Comparison of ENCODE assay signal across 14 cellular contexts in the genomic region with DNA sequence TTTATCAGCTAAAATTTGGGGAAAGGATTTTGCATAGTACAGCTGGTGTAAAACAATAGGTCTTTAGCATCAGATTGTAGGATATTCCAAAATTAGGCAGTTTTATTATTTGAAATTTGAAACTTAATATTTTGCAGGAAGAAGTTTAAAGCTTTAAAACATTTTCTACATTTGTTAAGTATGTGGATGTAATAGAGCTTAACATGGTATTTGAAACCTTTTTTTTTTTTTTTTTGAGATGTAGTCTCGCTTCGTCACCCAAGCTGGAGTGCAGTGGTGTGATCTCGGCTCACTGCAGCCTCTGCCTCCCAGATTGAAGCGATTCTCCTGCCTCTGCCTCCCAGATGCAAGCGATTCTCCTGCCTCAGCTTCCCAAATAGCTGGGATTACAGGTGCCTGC. TPM values are rescaled to one million over a fixed set of nuclear protein-coding genes. Genes with fewer than 3 reads are reported as not detected.
DNase-seq lines count a peak whose midpoint lies in the region; ATAC-seq and TF ChIP-seq lines count a peak whose summit lies in the region.
"Had no signal": no experiment of that assay in that cellular context is flagged by ENCODE, and none has a peak within 500 bp of the region (broad histone marks: within the 10 kb centered on the region; RNA-seq: fewer than 3 reads in every experiment).

No MANE protein-coding gene starts in this region.

- H3K9ac ChIP-seq in Karpas-422 (ENCODE audit: low read length) (peak overlapping the region; percentile 91), endocrine pancreas (ENCODE audit: control insufficient read depth, insufficient read depth, low read length) (no peak overlapping the region)

- H3K9me2 ChIP-seq in Karpas-422 (replicated peaks; ENCODE audit: insufficient read depth, low read length): no peaks in the 10 kb centered on the region

- H3K79me2 ChIP-seq in Karpas-422 (ENCODE audit: low read length): peaks cover 75% of the 10 kb centered on the region

- H3K36me3 ChIP-seq in CD4-positive, CD25-positive, alpha-beta regulatory T cell (ENCODE audit: control insufficient read depth, insufficient read depth, low read length): no peaks in the 10 kb centered on the region
- H3K36me3 ChIP-seq in Karpas-422 (ENCODE audit: insufficient read depth, low read length): no peaks in the 10 kb centered on the region
- H3K36me3 ChIP-seq in endocrine pancreas (ENCODE audit: control insufficient read depth, insufficient read depth, low read length): no peaks in the 10 kb centered on the region

- no peak overlapping the region for H2AFZ ChIP-seq in Karpas-422 (ENCODE audit: low read length)

- H3K36me3 Mint-ChIP-seq in CD4-positive, CD25-positive, alpha-beta regulatory T cell: peaks cover 8% of the 10 kb centered on the region
- H3K36me3 Mint-ChIP-seq in osteocyte (ENCODE audit: unreplicated experiment): no peaks in the 10 kb centered on the region

- H3K4me3 Mint-ChIP-seq in CD4-positive, CD25-positive, alpha-beta regulatory T cell: peak overlapping the region in 2 of 4 donors; percentile 65 to 77
- H3K4me3 Mint-ChIP-seq in osteocyte (ENCODE audit: unreplicated experiment): peak overlapping the region; percentile 14

- peaks cover 10 to 32% (median 18%) of the 10 kb centered on the region in 4 donors for H3K4me1 Mint-ChIP-seq in CD4-positive, CD25-positive, alpha-beta regulatory T cell
- peaks cover 15% of the 10 kb centered on the region for H3K4me1 Mint-ChIP-seq in osteocyte (ENCODE audit: unreplicated experiment)

- no peak for ATAC-seq in CD4-positive, CD25-positive, alpha-beta regulatory T cell (ENCODE audit: low read depth in 2 of 2)
- ATAC-seq in GM18517 (IDR thresholded peaks at IDR 0.05; ENCODE audit: unreplicated experiment): no peak
- ATAC-seq: stimulated activated naive CD8-positive, alpha-beta T cell treated with anti-CD3 and anti-CD28 coated beads, Interleukin-15, amount 100 ng/mL, for 72 hours had no signal

- TF ChIP-seq CTCF in osteocyte (IDR thresholded peaks at IDR 0.05): no peak

- H3K27ac ChIP-seq in CD4-positive, CD25-positive, alpha-beta regulatory T cell (ENCODE audit: insufficient read depth, low read length, poor library complexity, severe bottlenecking): no peak overlapping the region
- H3K27ac ChIP-seq in Karpas-422 (ENCODE audit: low read length): peak overlapping the region; percentile 87

- no peaks in the 10 kb centered on the region for H3K9me3 Mint-ChIP-seq in CD4-positive, CD25-positive, alpha-beta regulatory T cell
- no peaks in the 10 kb centered on the region for H3K9me3 Mint-ChIP-seq in osteocyte (ENCODE audit: unreplicated experiment)
- H3K9me3 Mint-ChIP-seq: stimulated activated naive CD8-positive, alpha-beta T cell treated with anti-CD3 and anti-CD28 coated beads, Interleukin-15, amount 100 ng/mL, for 72 hours had no signal

- H3K4me2 ChIP-seq in Karpas-422 (ENCODE audit: low read depth, low read length, poor library complexity, severe bottlenecking): peak overlapping the region; percentile 93

- peaks cover 39% of the 10 kb centered on the region for H3K4me1 ChIP-seq in CD4-positive, CD25-positive, alpha-beta regulatory T cell (ENCODE audit: control insufficient read depth, insufficient read depth, low read length, poor library complexity, severe bottlenecking)
- peaks cover 43% of the 10 kb centered on the region for H3K4me1 ChIP-seq in Karpas-422 (ENCODE audit: low read length)
- peaks cover 5% of the 10 kb centered on the region for H3K4me1 ChIP-seq in endocrine pancreas (ENCODE audit: control insufficient read depth, insufficient read depth, low read length)

- no peaks in the 10 kb centered on the region for H3K27me3 ChIP-seq in CD4-positive, CD25-positive, alpha-beta regulatory T cell (ENCODE audit: control insufficient read depth, insufficient read depth, low read length)
- H3K27me3 ChIP-seq in Karpas-422 (ENCODE audit: low read length) (no peaks in the 10 kb centered on the region), endocrine pancreas (ENCODE audit: control insufficient read depth, insufficient read depth, low read length) (no peaks in the 10 kb centered on the region)

- no peak for DNase-seq in CD4-positive, CD25-positive, alpha-beta regulatory T cell
- DNase-seq in Karpas-422 (peak; percentile 65), osteocyte (ENCODE audit: extremely low spot score, unreplicated experiment) (no peak), SHP77 treated with DMSO at 0.1 percent for 48 hours (lab: John Stamatoyannopoulos, UW) (no peak), medulla oblongata (ENCODE audit: extremely low spot score) (no peak), ureter (ENCODE audit: low spot score) (no peak)
- DNase-seq: Calu3; caudate nucleus; glutamatergic neuron; midbrain; NCI-H774; stimulated activated naive CD8-positive, alpha-beta T cell treated with anti-CD3 and anti-CD28 coated beads, Interleukin-15, amount 100 ng/mL, for 72 hours had no signal

- no peak overlapping the region for H3K27ac Mint-ChIP-seq in CD4-positive, CD25-positive, alpha-beta regulatory T cell
- no peak overlapping the region for H3K27ac Mint-ChIP-seq in osteocyte (ENCODE audit: unreplicated experiment)

- H4K20me1 ChIP-seq in Karpas-422 (ENCODE audit: insufficient read depth, low read depth, low read length): no peaks in the 10 kb centered on the region; the same call in 1 of the 2 replicates

- no peaks in the 10 kb centered on the region for H3K9me3 ChIP-seq in CD4-positive, CD25-positive, alpha-beta regulatory T cell (ENCODE audit: control insufficient read depth in 2 of 2, low read length in 2 of 2)
- H3K9me3 ChIP-seq in Karpas-422 (ENCODE audit: low read length): no peaks in the 10 kb centered on the region
- H3K9me3 ChIP-seq in endocrine pancreas (ENCODE audit: control insufficient read depth, low read length): no peaks in the 10 kb centered on the region

- peak overlapping the region; percentile 98 for H3K4me3 ChIP-seq in CD4-positive, CD25-positive, alpha-beta regulatory T cell (ENCODE audit: low read depth, low read length)
- H3K4me3 ChIP-seq in Karpas-422 (ENCODE audit: low read length) (peak overlapping the region; percentile 93), endocrine pancreas (ENCODE audit: control insufficient read depth, insufficient read depth, low read length) (peak overlapping the region; percentile 94)

- H3K27me3 Mint-ChIP-seq in CD4-positive, CD25-positive, alpha-beta regulatory T cell: no peaks in the 10 kb centered on the region
- H3K27me3 Mint-ChIP-seq in osteocyte (ENCODE audit: unreplicated experiment): no peaks in the 10 kb centered on the region
- H3K27me3 Mint-ChIP-seq: stimulated activated naive CD8-positive, alpha-beta T cell treated with anti-CD3 and anti-CD28 coated beads, Interleukin-15, amount 100 ng/mL, for 72 hours had no signal

RNA-seq across cellular contexts. Expression of a gene that starts 2.9 kb away (rescaled TPM):
- 47.7 TPM for total RNA-seq in CD4-positive, CD25-positive, alpha-beta regulatory T cell
- 10 to 100 TPM; 25.6 to 34.4 (median 30.2) TPM for polyA plus RNA-seq in CD4-positive, CD25-positive, alpha-beta regulatory T cell
- 42.8 and 47.9 TPM in 2 replicates for total RNA-seq in Karpas-422 (2014; rRNA removed; shearing (Covaris generic); ENCODE audit: low replicate concordance)
- 41.3 and 45.9 TPM in 2 replicates for total RNA-seq in osteocyte
- total RNA-seq in ureter: 110 TPM
